22 cellular contexts compared by ENCODE assay signal in the genomic region with DNA sequence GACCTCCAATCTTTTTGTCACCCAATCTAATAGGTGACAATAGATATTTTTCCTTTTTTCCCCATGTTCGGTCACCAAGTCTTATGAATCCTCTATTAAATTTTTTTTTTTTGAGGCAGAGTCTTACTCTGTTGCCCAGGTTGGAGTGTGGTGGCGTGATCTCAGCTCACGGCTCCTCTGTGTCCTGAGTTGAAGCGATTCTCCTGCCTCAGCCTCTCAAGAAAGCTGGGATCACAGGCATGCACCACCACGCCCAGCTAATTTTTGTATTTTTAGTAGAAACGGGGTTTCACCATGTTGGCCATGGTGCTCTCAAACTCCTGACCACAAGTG. TPM values are rescaled to one million over a fixed set of nuclear protein-coding genes. Genes with fewer than 3 reads are reported as not detected.
A peak's percentile ranks its signal among the peaks of the same experiment; 100 is the strongest.
DNase-seq lines count a peak whose midpoint lies in the region; ATAC-seq and TF ChIP-seq lines count a peak whose summit lies in the region.
"Had no signal": no experiment of that assay in that cellular context is flagged by ENCODE, and none has a peak within 500 bp of the region (broad histone marks: within the 10 kb centered on the region; RNA-seq: fewer than 3 reads in every experiment).

No MANE protein-coding gene starts in this region.

- H3K9me3 Mint-ChIP-seq in CD14-positive monocyte = peaks cover 0 to 6% (median 0%) of the 10 kb centered on the region in 7 donors
- H3K9me3 Mint-ChIP-seq in chondrocyte (ENCODE audit: low read depth) = no peaks in the 10 kb centered on the region
- H3K9me3 Mint-ChIP-seq: WTC11 had no signal

- H3K4me1 Mint-ChIP-seq in CD14-positive monocyte (peaks cover 13% of the 10 kb centered on the region), chondrocyte (ENCODE audit: low read depth) (peaks cover 19% of the 10 kb centered on the region)

- peaks cover 0 to 4% (median 3%) of the 10 kb centered on the region in 3 donors for H3K27me3 Mint-ChIP-seq in CD14-positive monocyte (ENCODE audit: low read depth in 3 of 3)
- H3K27me3 Mint-ChIP-seq in chondrocyte (ENCODE audit: low read depth) = no peaks in the 10 kb centered on the region

- peak overlapping the region in 1 of 2 donors; percentile 32 for H3K4me3 Mint-ChIP-seq in CD14-positive monocyte
- H3K4me3 Mint-ChIP-seq in chondrocyte (ENCODE audit: unreplicated experiment) = no peak overlapping the region
- H3K4me3 Mint-ChIP-seq: WTC11 had no signal

- H3K36me3 Mint-ChIP-seq in CD14-positive monocyte (peaks cover 15 to 37% of the 10 kb centered on the region in 2 donors), chondrocyte (ENCODE audit: low read depth) (peaks cover 9% of the 10 kb centered on the region)

- DNase-seq in CD14-positive monocyte (ENCODE audit: low spot score) (no peak), chondrocyte (ENCODE audit: low spot score) (no peak), DMS79 treated with DMSO at 0.1 percent for 48 hours (lab: John Stamatoyannopoulos, UW) (no peak), DMS53 treated with DMSO at 0.1 percent for 48 hours (lab: John Stamatoyannopoulos, UW; ENCODE audit: unreplicated experiment) (no peak)
- DNase-seq in stimulated activated CD4-positive, alpha-beta T cell treated with anti-CD3 and anti-CD28 coated beads, Interleukin-4, amount 100 ng/mL, for 24 hours = no peak
- DNase-seq: activated naive CD4-positive, alpha-beta T cell treated with anti-CD3 and anti-CD28 coated beads, Interleukin-2, amount 50 U/mL, for 16 hours; brain microvascular endothelial cell; Calu3; erythroblast; left ventricle myocardium superior; MG63; NCI-H1694; NCI-H226; NK-92 treated with Interleukin-12 subunit alpha and Interleukin-12 subunit beta, amount 100 ng/mL, for 24 hours; stimulated activated CD4-positive, alpha-beta T cell treated with anti-CD3 and anti-CD28 coated beads, Interleukin-4, amount 100 ng/mL, for 4 hours; stimulated activated CD8-positive, alpha-beta memory T cell treated with anti-CD3 and anti-CD28 coated beads, Interleukin-4, amount 100 ng/mL, for 48 hours; thyroid gland had no signal

- intact Hi-C loops in CD14-positive monocyte (cut with micrococcal nuclease) = no loop called here

- ATAC-seq in GM18909 (IDR thresholded peaks at IDR 0.05; ENCODE audit: poor library complexity, unreplicated experiment) (peak; percentile 21), HG03571 (IDR thresholded peaks at IDR 0.05; ENCODE audit: unreplicated experiment) (peak; percentile 20), GM18498 (IDR thresholded peaks at IDR 0.05; ENCODE audit: unreplicated experiment) (no peak)
- ATAC-seq: HCT116, left ventricle myocardium superior, WTC11 had no signal

- TF ChIP-seq CTCF in CD14-positive monocyte (IDR thresholded peaks at IDR 0.05) (no peak), chondrocyte (IDR thresholded peaks at IDR 0.05) (no peak)

- H3K27ac Mint-ChIP-seq in CD14-positive monocyte = peak overlapping the region; percentile 73 to 92 (median 84)
- peak overlapping the region; percentile 33 for H3K27ac Mint-ChIP-seq in chondrocyte (ENCODE audit: unreplicated experiment)
- H3K27ac Mint-ChIP-seq: WTC11 had no signal

RNA-seq across cellular contexts. Expression of a gene that starts 42.5 kb away (rescaled TPM):
- 10 to 100 TPM; 29.6 to 41.0 TPM for polyA plus RNA-seq in CD14-positive monocyte
- 14.8 to 17.3 TPM (median 17.2 TPM) in 3 replicates for total RNA-seq in chondrocyte

RNA-seq across cellular contexts. Expression of a gene that starts 45.0 kb away (rescaled TPM):
- 1 to 10 TPM; 3.0 to 5.8 TPM for polyA plus RNA-seq in CD14-positive monocyte
- 18.7 to 21.2 TPM (median 20.6 TPM) in 3 replicates for total RNA-seq in chondrocyte
